In genomic region chr1:93698351-93699112, GRCh38 we compare ENCODE assay signal across 13 cellular contexts. TPM values are rescaled to one million over a fixed set of nuclear protein-coding genes. Genes with fewer than 3 reads are reported as not detected.
DNase-seq lines count a peak whose midpoint lies in the region; ATAC-seq, FAIRE-seq and TF ChIP-seq lines count a peak whose summit lies in the region.
"Had no signal": no experiment of that assay in that cellular context is flagged by ENCODE, and none has a peak within 500 bp of the region (broad histone marks: within the 10 kb centered on the region; RNA-seq: fewer than 3 reads in every experiment).

No MANE protein-coding gene starts in this region.

- H4K20me1 ChIP-seq in PC-3 (ENCODE audit: low read length) = no peaks in the 10 kb centered on the region

- H3K9me3 Mint-ChIP-seq in natural killer cell treated with Interleukin-12 subunit alpha and Interleukin-12 subunit beta and Interleukin-15 and Interleukin-18, amount 100 ng/mL, for 72 hours = no peaks in the 10 kb centered on the region
- H3K9me3 Mint-ChIP-seq: CD14-positive monocyte had no signal

- H3K36me3 Mint-ChIP-seq in natural killer cell treated with Interleukin-12 subunit alpha and Interleukin-12 subunit beta and Interleukin-15 and Interleukin-18, amount 100 ng/mL, for 72 hours = no peaks in the 10 kb centered on the region
- H3K36me3 Mint-ChIP-seq: CD14-positive monocyte had no signal

- H3K9ac ChIP-seq in PC-3 (ENCODE audit: low read length) = no peak overlapping the region

- H3K4me1 Mint-ChIP-seq in natural killer cell treated with Interleukin-12 subunit alpha and Interleukin-12 subunit beta and Interleukin-15 and Interleukin-18, amount 100 ng/mL, for 72 hours (ENCODE audit: low read depth in 2 of 2) = no peaks in the 10 kb centered on the region

- H3K79me2 ChIP-seq in PC-3 (ENCODE audit: low read length) = peaks cover 57% of the 10 kb centered on the region

- no peaks in the 10 kb centered on the region for H3K27me3 ChIP-seq in PC-3 (ENCODE audit: low read length)
- no peaks in the 10 kb centered on the region for H3K27me3 ChIP-seq in foreskin keratinocyte
- H3K27me3 ChIP-seq in upper lobe of right lung = no peaks in the 10 kb centered on the region

- intact Hi-C loops in PC-3 (cut with micrococcal nuclease) (no loop called here), upper lobe of right lung (cut with DNase I) (no loop called here)

- POLR2A ChIA-PET in PC-3 (lab: Charles Lee; ENCODE audit: unreplicated experiment) = no interaction called here

- H3K9me2 ChIP-seq in PC-3 (replicated peaks; ENCODE audit: low read length) = no peaks in the 10 kb centered on the region

- TF ChIP-seq CTCF in PC-3 (conservative IDR thresholded peaks at IDR 0.05; ENCODE audit: low read depth, low read length) = no peak
- TF ChIP-seq CTCF in foreskin keratinocyte (conservative IDR thresholded peaks at IDR 0.05) = peak; percentile 53
- no peak for TF ChIP-seq CTCF in upper lobe of right lung (IDR thresholded peaks at IDR 0.05)

- no peak overlapping the region for H3K4me2 ChIP-seq in PC-3 (ENCODE audit: low read length)

- peak; percentile 85 for FAIRE-seq in GM12891 (lab: Jason Lieb, UNC)

- TF ChIP-seq POLR2A in GM12891 (IDR thresholded peaks at IDR 0.05; ENCODE audit: low read depth, low read length) = no peak

- H2AFZ ChIP-seq in PC-3 (ENCODE audit: low read length) = no peak overlapping the region

- no peak overlapping the region for H3K27ac Mint-ChIP-seq in natural killer cell treated with Interleukin-12 subunit alpha and Interleukin-12 subunit beta and Interleukin-15 and Interleukin-18, amount 100 ng/mL, for 72 hours

- no peak overlapping the region for H3K4me3 Mint-ChIP-seq in natural killer cell treated with Interleukin-12 subunit alpha and Interleukin-12 subunit beta and Interleukin-15 and Interleukin-18, amount 100 ng/mL, for 72 hours
- H3K4me3 Mint-ChIP-seq: CD14-positive monocyte had no signal

- no peaks in the 10 kb centered on the region for H3K27me3 Mint-ChIP-seq in natural killer cell treated with Interleukin-12 subunit alpha and Interleukin-12 subunit beta and Interleukin-15 and Interleukin-18, amount 100 ng/mL, for 72 hours

- H3K4me1 ChIP-seq in PC-3 (ENCODE audit: insufficient read depth, low read length) (peaks cover 53% of the 10 kb centered on the region), foreskin keratinocyte (peaks cover 60% of the 10 kb centered on the region), upper lobe of right lung (peaks cover 18% of the 10 kb centered on the region)

- no TSS peak for BruUV-seq in PC-3 (replicated peaks; lab: Mats Ljungman, UMichigan)

- H3K4me3 ChIP-seq in PC-3 (ENCODE audit: low read length) = no peak overlapping the region
- no peak overlapping the region for H3K4me3 ChIP-seq in upper lobe of right lung

- CTCF ChIA-PET in PC-3 (lab: Charles Lee) = no interaction called here

- no peaks in the 10 kb centered on the region for H3K9me3 ChIP-seq in PC-3 (ENCODE audit: low read length)
- H3K9me3 ChIP-seq in upper lobe of right lung = no peaks in the 10 kb centered on the region

- H3F3A ChIP-seq in PC-3 (ENCODE audit: low read length, unreplicated experiment) = peaks cover 17% of the 10 kb centered on the region

- peaks cover 41% of the 10 kb centered on the region for H3K36me3 ChIP-seq in PC-3 (ENCODE audit: low read depth, low read length)
- no peaks in the 10 kb centered on the region for H3K36me3 ChIP-seq in upper lobe of right lung

- DNase-seq in GM12891 (ENCODE audit: insufficient read length, low spot score) (no peak), PC-3 (no peak), foreskin keratinocyte (peak; percentile 74 to 89), upper lobe of right lung (peak; percentile 17)
- DNase-seq in stimulated activated CD4-positive, alpha-beta T cell treated with anti-CD3 and anti-CD28 coated beads, Interleukin-15, amount 100 ng/mL, for 24 hours = no peak
- DNase-seq in natural killer cell treated with Interleukin-12 subunit alpha and Interleukin-12 subunit beta and Interleukin-15 and Interleukin-18, amount 100 ng/mL, for 72 hours (ENCODE audit: low spot score) = no peak
- DNase-seq: AML-193, DMS79 treated with DMSO at 0.1 percent for 48 hours, H7, NCI-H1436, NCI-H2029 had no signal

- ATAC-seq in PC-3 = no peak
- no peak for ATAC-seq in foreskin keratinocyte
- ATAC-seq in upper lobe of right lung = no peak
- ATAC-seq in GM21825 (IDR thresholded peaks at IDR 0.05; ENCODE audit: unreplicated experiment) = no peak
- no peak for ATAC-seq in natural killer cell treated with Interleukin-12 subunit alpha and Interleukin-12 subunit beta and Interleukin-15 and Interleukin-18, amount 100 ng/mL, for 72 hours

- peak overlapping the region; percentile 99 for H3K27ac ChIP-seq in PC-3 (ENCODE audit: low read length)
- H3K27ac ChIP-seq in foreskin keratinocyte = peak overlapping the region; percentile 96
- no peak overlapping the region for H3K27ac ChIP-seq in upper lobe of right lung

TF ChIP-seq in GM12891, 5 proteins besides CTCF, POLR2A, EP300 and RAD21:
- TF ChIP-seq POU2F2 (IDR thresholded peaks at IDR 0.05; ENCODE audit: low read depth, low read length) (no peak), SPI1 (IDR thresholded peaks at IDR 0.05; ENCODE audit: low read depth, low read length) (no peak), TAF1 (IDR thresholded peaks at IDR 0.05; ENCODE audit: low read depth, low read length) (no peak), POLR2AphosphoS5 (IDR thresholded peaks at IDR 0.05; ENCODE audit: low read depth, low read length) (no peak), PAX5 (IDR thresholded peaks at IDR 0.05; ENCODE audit: insufficient read depth, low read length, severe bottlenecking) (no peak)

RNA-seq across cellular contexts. Expression of gene BCAR3, which starts 16.9 kb away (rescaled TPM):
- 2.4 TPM for polyA plus RNA-seq in GM12891 (2012; ENCODE audit: low read depth, missing spikeins)
- total RNA-seq in PC-3 (2014; rRNA removed) (169 and 171 TPM in 2 replicates), foreskin keratinocyte (138 and 139 TPM in 2 replicates), upper lobe of right lung (23.5 TPM)
- polyA plus RNA-seq in foreskin keratinocyte = 71.2 and 80.6 TPM in 2 replicates
- total RNA-seq in natural killer cell treated with Interleukin-12 subunit alpha and Interleukin-12 subunit beta and Interleukin-15 and Interleukin-18, amount 100 ng/mL, for 72 hours = 10 to 100 TPM; 10.8 to 30.8 TPM

Comparison
In these comparisons a context has a peak if more than half of its experiments do, and no peak if none do; other contexts are left out.
1. DNase-seq: peak in foreskin keratinocyte (2 of 2) and upper lobe of right lung (single experiment); none in GM12891 (single experiment), PC-3 (single experiment), stimulated activated CD4-positive, alpha-beta T cell treated with anti-CD3 and anti-CD28 coated beads, Interleukin-15, amount 100 ng/mL, for 24 hours (single experiment) and natural killer cell treated with Interleukin-12 subunit alpha and Interleukin-12 subunit beta and Interleukin-15 and Interleukin-18, amount 100 ng/mL, for 72 hours (single experiment).